2 cellular contexts compared by ENCODE assay signal in the genomic region with DNA sequence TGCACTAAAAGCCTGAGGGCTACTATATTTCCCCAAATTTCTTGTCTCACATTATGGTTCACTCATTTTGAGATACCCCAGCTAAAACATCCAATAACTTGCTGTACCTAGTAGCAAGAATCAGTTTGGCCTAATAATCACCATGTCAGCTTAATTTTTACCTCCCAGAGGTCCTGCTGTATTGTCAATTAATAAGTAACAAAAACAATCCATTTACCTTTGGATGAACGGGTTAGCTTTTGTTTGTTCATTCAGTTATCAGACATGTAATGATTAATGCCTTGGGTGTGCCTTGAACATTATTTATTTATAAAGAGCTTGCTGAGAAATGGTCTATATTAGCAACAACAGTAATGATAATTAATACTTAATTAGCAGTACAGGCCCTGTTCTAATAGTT.
A peak's percentile ranks its signal among the peaks of the same experiment; 100 is the strongest.
TF ChIP-seq lines count a peak whose summit lies in the region.

No MANE protein-coding gene starts in this region.

TF ChIP-seq in A549, 52 proteins besides CTCF, POLR2A, EP300 and RAD21:
- TF ChIP-seq RNF2 (IDR thresholded peaks at IDR 0.05; ENCODE audit: borderline replicate concordance, low read depth), result no peak
- TF ChIP-seq MAFK (IDR thresholded peaks at IDR 0.05; ENCODE audit: partially characterized antibody), result peak; percentile 78

TF ChIP-seq in K562, 482 proteins besides CTCF, POLR2A, EP300 and RAD21:
- TF ChIP-seq ZNF76 (CRISPR knock-in tag; IDR thresholded peaks at IDR 0.05; ENCODE audit: borderline replicate concordance) (no peak), ZNF316 (IDR thresholded peaks at IDR 0.05) (peak; percentile 44), C11orf30 (IDR thresholded peaks at IDR 0.05; ENCODE audit: low read depth) (peak; percentile 27; the same call in 1 of the 2 replicates), TBP (optimal IDR thresholded peaks at IDR 0.05; ENCODE audit: low read depth, low read length) (no peak)
